Comparison of ENCODE assay signal across 8 cellular contexts in genomic region chr5:150411245-150411979, GRCh38. TPM values are rescaled to one million over a fixed set of nuclear protein-coding genes. Genes with fewer than 3 reads are reported as not detected.
DNase-seq lines count a peak whose midpoint lies in the region; ATAC-seq and TF ChIP-seq lines count a peak whose summit lies in the region.

No MANE protein-coding gene starts in this region.

- DNase-seq in NCI-H526 (lab: John Stamatoyannopoulos, UW) (peak; percentile 15 to 38), NCI-H526 treated with DMSO at 0.1 percent for 48 hours (lab: John Stamatoyannopoulos, UW) (no peak), UCSD-AML1 (lab: John Stamatoyannopoulos, UW; ENCODE audit: unreplicated experiment) (peak; percentile 47), choroid plexus epithelial cell (ENCODE audit: low read depth) (peak; percentile 61), naive B cell (peak; percentile 81), HuH-7 (ENCODE audit: low spot score) (no peak)

- H3K4me3 Mint-ChIP-seq in naive B cell = peak overlapping the region; percentile 90 to 100 (median 96)

- ATAC-seq in naive B cell (ENCODE audit: low read depth in 2 of 2) (peak; percentile 9 to 10), HG02981 (IDR thresholded peaks at IDR 0.05; ENCODE audit: unreplicated experiment) (no peak)

- H3K27me3 Mint-ChIP-seq in naive B cell = peaks cover 0 to 14% (median 13%) of the 10 kb centered on the region in 3 donors

- H3K4me1 Mint-ChIP-seq in naive B cell = peaks cover 69 to 85% (median 74%) of the 10 kb centered on the region in 3 donors

- TF ChIP-seq CTCF in choroid plexus epithelial cell (conservative IDR thresholded peaks at IDR 0.05; ENCODE audit: low read depth, low read length) = no peak

- peaks cover 0 to 11% (median 3%) of the 10 kb centered on the region in 7 donors for H3K9me3 Mint-ChIP-seq in naive B cell

- H3K4me3 ChIP-seq in choroid plexus epithelial cell (ENCODE audit: low read depth, low read length) = no peak overlapping the region

- H3K27ac ChIP-seq in temporal lobe (ENCODE audit: low read depth, low read length) = peak overlapping the region; percentile 89

- peaks cover 31 to 40% of the 10 kb centered on the region in 2 donors for H3K36me3 Mint-ChIP-seq in naive B cell

- peak overlapping the region; percentile 100 for H3K27ac Mint-ChIP-seq in naive B cell

RNA-seq across cellular contexts. Expression of gene CD74, which starts 1.3 kb away (rescaled TPM):
- over 10,000 TPM; 22,737 to 35,313 (median 25,671) TPM for polyA plus RNA-seq in naive B cell (ENCODE audit: low read depth in 6 of 6)
- 2.5 TPM for total RNA-seq in temporal lobe

RNA-seq across cellular contexts. Expression of gene RPS14, which starts 38.1 kb away (rescaled TPM):
- polyA plus RNA-seq in naive B cell (ENCODE audit: low read depth in 6 of 6) = 1,000 to 10,000 TPM; 4,594 to 6,671 (median 5,653) TPM
- total RNA-seq in temporal lobe = 1,676 TPM

RNA-seq across cellular contexts. Expression of gene TCOF1, which starts 53.9 kb away (rescaled TPM):
- 10 to 100 TPM in 2 of 6 donors, 1 to 10 TPM in 4; 5.1 to 31.2 (median 9.3) TPM for polyA plus RNA-seq in naive B cell (ENCODE audit: low read depth in 6 of 6)
- total RNA-seq in temporal lobe = 11.3 TPM

Comparison
In these comparisons a context has a peak if more than half of its experiments do, and no peak if none do; other contexts are left out.
1. DNase-seq: peak in NCI-H526 (2 of 2), UCSD-AML1 (single experiment), choroid plexus epithelial cell (single experiment) and naive B cell (single experiment); none in NCI-H526 treated with DMSO at 0.1 percent for 48 hours (single experiment) and HuH-7 (single experiment).